ENCODE assay signal across 27 cellular contexts in genomic region chr3:177257625-177258024, GRCh38.
"Had no signal": no experiment of that assay in that cellular context is flagged by ENCODE, and none has a peak within 500 bp of the region (broad histone marks: within the 10 kb centered on the region; RNA-seq: fewer than 3 reads in every experiment).

No MANE protein-coding gene starts in this region.

- H3K27me3 ChIP-seq: ascending aorta, cardiac muscle cell had no signal

- H3K4me1 ChIP-seq: ascending aorta had no signal

- H3K27ac ChIP-seq: ascending aorta, cardiac muscle cell, WERI-Rb-1 had no signal

- H3K36me3 ChIP-seq: ascending aorta, cardiac muscle cell, WERI-Rb-1 had no signal

- H3K4me3 ChIP-seq: ascending aorta, cardiac muscle cell had no signal

- H3K9me3 ChIP-seq: ascending aorta had no signal

- DNase-seq: activated CD4-positive, alpha-beta T cell treated with anti-CD3 and anti-CD28 coated beads for 1 hour; activated CD4-positive, alpha-beta T cell treated with anti-CD3 and anti-CD28 coated beads for 48 hours; activated CD4-positive, alpha-beta T cell treated with anti-CD3 and anti-CD28 coated beads, Interleukin-2, amount 50 U/mL, for 48 hours; activated CD4-positive, CD25-positive, alpha-beta regulatory T cell; activated CD8-positive, alpha-beta T cell treated with anti-CD3 and anti-CD28 coated beads, Interleukin-2, amount 10 ng/mL, durations not matched to agents 7 days and 5 days; activated gamma-delta T cell; activated naive CD4-positive, alpha-beta T cell treated with Interleukin-2 at 50 U/mL for 16 hours; activated naive CD8-positive, alpha-beta T cell treated with anti-CD3 and anti-CD28 coated beads, Interleukin-2, amount 10 ng/mL, durations not matched to agents 7 days and 5 days; activated T-cell treated with anti-CD3 and anti-CD28 coated beads, Interleukin-2, amount 50 U/mL, for 24 hours; amygdala; Karpas-422; NCI-H1105; NCI-H1417 treated with DMSO at 0.1 percent for 48 hours; NCI-H1930; NCI-H2081 treated with DMSO at 0.1 percent for 48 hours; NCI-H345; NCI-H524 treated with DMSO at 0.1 percent for 48 hours; RPMI8226; SHP77 treated with DMSO at 0.1 percent for 48 hours; SW 1271; T-helper 1 cell; T-helper 2 cell; T-helper 9 cell; WERI-Rb-1 had no signal

- ATAC-seq: activated CD8-positive, alpha-beta T cell treated with anti-CD3 and anti-CD28 coated beads, Interleukin-2, amount 10 ng/mL, durations not matched to agents 7 days and 5 days; Panc1 had no signal
